12 cellular contexts compared by ENCODE assay signal in the genomic region with DNA sequence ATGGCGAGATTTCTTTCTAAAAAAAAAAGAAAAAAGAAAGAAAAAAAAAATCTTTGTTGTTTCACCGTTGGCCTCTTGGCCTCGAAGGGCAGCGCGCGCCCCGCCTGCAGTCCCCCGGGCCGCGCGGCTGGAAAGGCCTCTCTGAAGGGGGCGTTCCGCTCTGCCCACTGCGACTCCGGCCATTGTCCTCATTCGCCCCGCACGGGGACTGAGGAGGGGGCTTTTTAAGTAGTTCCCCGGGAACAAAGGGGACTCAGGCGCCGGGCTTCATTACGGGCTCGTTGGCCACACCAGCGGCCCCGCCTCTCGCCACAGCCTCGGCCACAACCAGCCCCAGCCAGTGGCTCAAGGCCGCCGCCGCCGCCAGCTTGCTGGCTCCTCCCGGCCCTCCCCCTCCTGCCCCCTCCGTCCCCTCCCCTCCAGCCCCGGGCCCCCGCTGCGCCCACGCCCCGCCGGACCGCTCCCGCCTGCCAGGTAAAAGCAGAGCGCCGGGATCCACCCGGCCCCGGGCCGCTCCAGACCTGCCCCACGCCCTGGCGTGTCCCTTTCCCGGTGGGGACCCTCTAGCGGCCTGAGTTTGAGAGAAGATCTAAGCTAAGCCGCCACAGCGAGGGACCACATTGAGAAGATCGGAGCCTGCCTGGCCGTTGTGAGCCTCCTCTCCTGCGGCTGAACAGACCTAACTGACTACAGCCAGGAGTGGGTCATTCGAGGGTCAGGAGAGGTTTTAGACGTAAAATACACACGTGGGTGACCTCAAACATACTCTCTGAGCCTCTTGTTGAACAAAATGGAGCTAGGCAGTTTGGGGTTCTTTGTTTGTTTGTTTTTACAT. TPM values are rescaled to one million over a fixed set of nuclear protein-coding genes. Genes with fewer than 3 reads are reported as not detected.
DNase-seq lines count a peak whose midpoint lies in the region; ATAC-seq and TF ChIP-seq lines count a peak whose summit lies in the region.
"Had no signal": no experiment of that assay in that cellular context is flagged by ENCODE, and none has a peak within 500 bp of the region (broad histone marks: within the 10 kb centered on the region; RNA-seq: fewer than 3 reads in every experiment).

No MANE protein-coding gene starts in this region.

- H3K4me3 ChIP-seq in A673 (ENCODE audit: low read depth, low read length, poor library complexity, severe bottlenecking) (no peak overlapping the region), MG63 (no peak overlapping the region)

- H3K36me3 ChIP-seq in A673 (ENCODE audit: insufficient read depth, low read length, poor library complexity, severe bottlenecking): no peaks in the 10 kb centered on the region
- no peaks in the 10 kb centered on the region for H3K36me3 ChIP-seq in MG63

- no TSS peak for BruUV-seq in A673 (replicated peaks; lab: Mats Ljungman, UMichigan)

- peak overlapping the region; percentile 15 for H3K4me3 Mint-ChIP-seq in nephron progenitor cell
- H3K4me3 Mint-ChIP-seq: activated naive CD8-positive, alpha-beta T cell; IgD-negative memory B cell; naive thymus-derived CD8-positive, alpha-beta T cell had no signal

- POLR2A ChIA-PET in A673 (lab: Charles Lee; ENCODE audit: low non-redundant PET): no interaction called here

- intact Hi-C loops in A673 (cut with micrococcal nuclease; ENCODE audit: unreplicated experiment): no loop called here

- H3K27me3 ChIP-seq in A673 (replicated peaks; ENCODE audit: insufficient read depth, low read depth, low read length, poor library complexity) (no peaks in the 10 kb centered on the region), foreskin keratinocyte (no peaks in the 10 kb centered on the region), MG63 (no peaks in the 10 kb centered on the region)

- CTCF ChIA-PET in A673 (lab: Charles Lee): no interaction called here

- DNase-seq in A673 (ENCODE audit: low spot score) (no peak), RPMI7951 (ENCODE audit: low read depth) (peak; percentile 53), foreskin keratinocyte (no peak), nephron progenitor cell (peak; percentile 68), MG63 (no peak)
- DNase-seq: SK-N-SH had no signal

- ATAC-seq in foreskin keratinocyte: peak; percentile 2
- no peak for ATAC-seq in HG02870 (IDR thresholded peaks at IDR 0.05; ENCODE audit: unreplicated experiment)
- ATAC-seq in GM21786 (IDR thresholded peaks at IDR 0.05; ENCODE audit: unreplicated experiment): no peak
- no peak for ATAC-seq in GM18868 (IDR thresholded peaks at IDR 0.05; ENCODE audit: unreplicated experiment)
- ATAC-seq: naive thymus-derived CD8-positive, alpha-beta T cell had no signal

- no peak overlapping the region for H3K27ac Mint-ChIP-seq in nephron progenitor cell
- H3K27ac Mint-ChIP-seq: activated naive CD8-positive, alpha-beta T cell; IgD-negative memory B cell; naive thymus-derived CD8-positive, alpha-beta T cell had no signal

- no peaks in the 10 kb centered on the region for H3K9me3 ChIP-seq in A673 (ENCODE audit: low read depth, low read length, poor library complexity, severe bottlenecking)
- no peaks in the 10 kb centered on the region for H3K9me3 ChIP-seq in MG63
- H3K9me3 ChIP-seq: SK-N-SH had no signal

- H3K9me3 Mint-ChIP-seq in nephron progenitor cell: peaks cover 4% of the 10 kb centered on the region
- H3K9me3 Mint-ChIP-seq: IgD-negative memory B cell had no signal

- H3K27me3 Mint-ChIP-seq in nephron progenitor cell (ENCODE audit: low read depth, poor library complexity): peaks cover 24% of the 10 kb centered on the region

- no peak for TF ChIP-seq CTCF in A673 (conservative IDR thresholded peaks at IDR 0.05; ENCODE audit: low read depth, low read length)
- TF ChIP-seq CTCF in foreskin keratinocyte (conservative IDR thresholded peaks at IDR 0.05): no peak
- TF ChIP-seq CTCF in nephron progenitor cell (IDR thresholded peaks at IDR 0.05): no peak

- H3K4me1 ChIP-seq in A673 (ENCODE audit: insufficient read depth, low read length, poor library complexity, severe bottlenecking): peaks cover 14% of the 10 kb centered on the region
- H3K4me1 ChIP-seq in foreskin keratinocyte: peaks cover 8% of the 10 kb centered on the region

- H3K4me1 Mint-ChIP-seq in nephron progenitor cell: peaks cover 36% of the 10 kb centered on the region

- H3K27ac ChIP-seq in A673 (ENCODE audit: low read depth, low read length, poor library complexity, severe bottlenecking): peak overlapping the region; percentile 61
- peak overlapping the region; percentile 71 for H3K27ac ChIP-seq in foreskin keratinocyte

- no peaks in the 10 kb centered on the region for H3K36me3 Mint-ChIP-seq in nephron progenitor cell (ENCODE audit: low read depth)
- H3K36me3 Mint-ChIP-seq: activated naive CD8-positive, alpha-beta T cell; IgD-negative memory B cell; naive thymus-derived CD8-positive, alpha-beta T cell had no signal

RNA-seq across cellular contexts. Expression of a gene that starts 54.1 kb away (rescaled TPM):
- total RNA-seq in A673 (2021): not detected in 2 replicates
- total RNA-seq in RPMI7951 (2014; rRNA removed; shearing (Covaris generic)): 0.10 TPM in 1 of 2 replicates, not detected in the other
- total RNA-seq in foreskin keratinocyte: not detected in 2 replicates
- polyA plus RNA-seq in foreskin keratinocyte: not detected in 2 replicates
- total RNA-seq in MG63 (2014; rRNA removed; shearing (Covaris generic); ENCODE audit: low replicate concordance): not detected in 2 replicates
- total RNA-seq: naive thymus-derived CD8-positive, alpha-beta T cell had no signal
- polyA plus RNA-seq: IgD-negative memory B cell; naive thymus-derived CD8-positive, alpha-beta T cell; SK-N-SH had no signal

Comparison
In these comparisons a context has a peak if more than half of its experiments do, and no peak if none do; other contexts are left out.
1. DNase-seq: peak in RPMI7951 (single experiment) and nephron progenitor cell (single experiment); none in A673 (single experiment), foreskin keratinocyte (0 of 2) and MG63 (single experiment).